ENCODE assay signal across 32 cellular contexts in the genomic region with DNA sequence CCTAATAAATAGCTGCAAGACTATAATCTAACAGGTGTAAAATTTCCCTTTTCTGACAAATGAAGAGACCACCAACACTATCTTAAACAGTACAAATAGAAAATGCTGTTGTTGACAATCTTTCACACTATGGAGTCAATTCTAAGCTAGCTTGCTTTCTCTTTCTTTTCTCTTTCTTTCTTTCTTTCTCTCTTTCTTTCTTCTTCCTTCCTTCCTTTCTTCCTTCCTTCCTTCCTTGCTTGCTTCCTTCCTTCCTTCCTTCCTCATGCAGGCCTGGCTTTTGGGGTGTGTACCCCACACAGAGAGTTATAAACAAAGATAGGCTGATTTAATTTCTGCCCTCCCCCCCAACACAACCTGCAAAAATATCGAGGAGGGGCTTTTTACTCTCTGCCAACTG. TPM values are rescaled to one million over a fixed set of nuclear protein-coding genes. Genes with fewer than 3 reads are reported as not detected.
"Had no signal": no experiment of that assay in that cellular context is flagged by ENCODE, and none has a peak within 500 bp of the region (broad histone marks: within the 10 kb centered on the region; RNA-seq: fewer than 3 reads in every experiment).

No MANE protein-coding gene starts in this region.

- H3K4me1 ChIP-seq: parathyroid adenoma, right lobe of liver had no signal

- H3K9me3 Mint-ChIP-seq: natural killer cell; nephron; neural progenitor cell; stimulated activated effector memory CD8-positive, alpha-beta T cell treated with anti-CD3 and anti-CD28 coated beads, Interleukin-12 subunit alpha, Interleukin-12 subunit beta, amount 100 ng/mL, for 72 hours; stimulated activated naive B cell treated with anti-CD40 and anti-IgM and Interleukin-4, amounts not matched to agents 10 μg/mL and 1 μg/mL and 100 μg/mL, for 72 hours; stimulated activated naive CD8-positive, alpha-beta T cell treated with anti-CD3 and anti-CD28 coated beads, Interleukin-15, Interleukin-2, amounts not matched to agents 100 ng/mL and 50 ng/mL, for 24 hours had no signal

- H3K36me3 ChIP-seq: neural progenitor cell, ovary, right lobe of liver, sigmoid colon, stomach, thoracic aorta, thyroid gland, tibial nerve, upper lobe of left lung, vagina had no signal

- H3K27ac ChIP-seq: neural progenitor cell, ovary, parathyroid adenoma, psoas muscle, right lobe of liver, sigmoid colon, stomach, thoracic aorta, thyroid gland, tibial nerve, upper lobe of left lung, vagina had no signal

- ATAC-seq: naive thymus-derived CD4-positive, alpha-beta T cell; natural killer cell; psoas muscle; right cardiac atrium; right lobe of liver; stimulated activated effector memory CD8-positive, alpha-beta T cell treated with anti-CD3 and anti-CD28 coated beads, Interleukin-12 subunit alpha, Interleukin-12 subunit beta, amount 100 ng/mL, for 72 hours; stimulated activated naive B cell treated with anti-CD40 and anti-IgM and Interleukin-4, amounts not matched to agents 10 μg/mL and 1 μg/mL and 100 μg/mL, for 72 hours had no signal

- H3K27me3 ChIP-seq: ovary had no signal

- H3K4me3 Mint-ChIP-seq: natural killer cell; neural progenitor cell; stimulated activated effector memory CD8-positive, alpha-beta T cell treated with anti-CD3 and anti-CD28 coated beads, Interleukin-12 subunit alpha, Interleukin-12 subunit beta, amount 100 ng/mL, for 72 hours; stimulated activated naive B cell treated with anti-CD40 and anti-IgM and Interleukin-4, amounts not matched to agents 10 μg/mL and 1 μg/mL and 100 μg/mL, for 72 hours; stimulated activated naive CD8-positive, alpha-beta T cell treated with anti-CD3 and anti-CD28 coated beads, Interleukin-15, Interleukin-2, amounts not matched to agents 100 ng/mL and 50 ng/mL, for 24 hours had no signal

- H3K9me3 ChIP-seq: ovary, psoas muscle, right lobe of liver, sigmoid colon, thoracic aorta, thyroid gland, tibial nerve, upper lobe of left lung, vagina had no signal

- H3K27ac Mint-ChIP-seq: naive thymus-derived CD4-positive, alpha-beta T cell; natural killer cell; nephron; neural progenitor cell; progenitor cell of endocrine pancreas; stimulated activated effector memory CD8-positive, alpha-beta T cell treated with anti-CD3 and anti-CD28 coated beads, Interleukin-12 subunit alpha, Interleukin-12 subunit beta, amount 100 ng/mL, for 72 hours; stimulated activated naive B cell treated with anti-CD40 and anti-IgM and Interleukin-4, amounts not matched to agents 10 μg/mL and 1 μg/mL and 100 μg/mL, for 72 hours; stimulated activated naive CD8-positive, alpha-beta T cell treated with anti-CD3 and anti-CD28 coated beads, Interleukin-15, Interleukin-2, amounts not matched to agents 100 ng/mL and 50 ng/mL, for 24 hours had no signal

- DNase-seq: naive thymus-derived CD4-positive, alpha-beta T cell; natural killer cell; occipital lobe; ovary; posterior cingulate gyrus; psoas muscle; right cardiac atrium; right lobe of liver; sigmoid colon; small intestine; stimulated activated CD4-positive, alpha-beta T cell treated with anti-CD3 and anti-CD28 coated beads, Interleukin-15, amount 100 ng/mL, for 24 hours; stimulated activated CD4-positive, alpha-beta T cell treated with anti-CD3 and anti-CD28 coated beads, Interleukin-2, amount 100 ng/mL, for 24 hours; stimulated activated CD4-positive, alpha-beta T cell treated with anti-CD3 and anti-CD28 coated beads, Interleukin-2, amount 100 ng/mL, for 48 hours; stimulated activated CD4-positive, alpha-beta T cell treated with anti-CD3 and anti-CD28 coated beads, Interleukin-4, amount 100 ng/mL, for 24 hours; stimulated activated naive B cell treated with anti-CD40 and anti-IgM and Interleukin-4, amounts not matched to agents 10 μg/mL and 1 μg/mL and 100 μg/mL, for 72 hours; stimulated activated naive CD4-positive, alpha-beta T cell treated with Interleukin-2 at 50 U/mL for 16 hours; stomach; thyroid gland; upper lobe of left lung had no signal

- H3K4me3 ChIP-seq: ovary, psoas muscle, right lobe of liver, sigmoid colon, stomach, thoracic aorta, thyroid gland, tibial nerve, upper lobe of left lung, vagina had no signal

- H3K36me3 Mint-ChIP-seq: natural killer cell; neural progenitor cell; stimulated activated effector memory CD8-positive, alpha-beta T cell treated with anti-CD3 and anti-CD28 coated beads, Interleukin-12 subunit alpha, Interleukin-12 subunit beta, amount 100 ng/mL, for 72 hours had no signal

RNA-seq across cellular contexts. Expression of a gene that starts 8.1 kb away (rescaled TPM):
- total RNA-seq: naive thymus-derived CD4-positive, alpha-beta T cell; natural killer cell; osteoblast; renal cortical epithelial cell; right cardiac atrium; right lobe of liver; sigmoid colon; subcutaneous adipose tissue; thoracic aorta; tibial nerve; ureter; vagina had no signal
